Comparison of ENCODE assay signal across 12 cellular contexts in the genomic region with DNA sequence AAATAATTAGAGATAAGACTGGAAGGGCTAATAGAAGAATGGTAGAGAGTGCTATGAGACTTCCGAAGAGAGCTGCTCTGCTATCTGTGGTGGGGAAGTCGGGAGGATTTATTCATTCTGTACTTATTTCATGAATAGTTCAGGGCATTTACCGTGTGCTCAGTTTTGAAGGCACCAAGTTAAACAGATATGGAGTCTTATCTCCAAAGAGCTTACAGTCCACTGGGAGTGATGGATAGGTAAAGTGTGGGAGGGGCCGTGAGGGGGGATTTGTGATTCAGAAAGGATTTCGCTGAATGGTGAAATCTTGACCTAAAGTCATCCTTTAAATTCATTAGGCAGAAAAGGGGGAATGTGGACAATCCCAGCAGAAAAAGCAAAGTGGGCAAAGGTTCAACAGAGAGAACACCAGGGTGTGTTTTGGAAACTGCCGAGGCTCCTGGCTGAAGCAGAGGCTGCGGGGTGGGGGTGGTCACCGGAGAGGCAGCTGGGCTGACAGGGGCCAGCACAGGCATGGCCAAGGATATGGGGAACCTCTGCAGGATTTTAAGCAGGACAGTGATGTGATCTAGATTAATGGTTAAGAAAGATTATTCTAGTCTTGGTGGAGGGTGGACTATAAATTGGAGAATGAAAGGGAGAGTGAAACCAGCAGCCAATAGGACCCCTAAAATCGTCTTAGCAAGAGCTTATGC.
DNase-seq lines count a peak whose midpoint lies in the region; ATAC-seq and TF ChIP-seq lines count a peak whose summit lies in the region.
"Had no signal": no experiment of that assay in that cellular context is flagged by ENCODE, and none has a peak within 500 bp of the region (broad histone marks: within the 10 kb centered on the region; RNA-seq: fewer than 3 reads in every experiment).

No MANE protein-coding gene starts in this region.

- peak overlapping the region; percentile 32 for H3K4me3 Mint-ChIP-seq in activated T-cell treated with anti-CD3 and anti-CD28 coated beads, Interleukin-2, amount 50 U/mL, for 4 hours
- peak overlapping the region; percentile 71 to 74 for H3K4me3 Mint-ChIP-seq in stimulated activated naive CD8-positive, alpha-beta T cell treated with anti-CD3 and anti-CD28 coated beads, Interleukin-15, amount 100 ng/mL, for 72 hours

- H3K27me3 Mint-ChIP-seq in activated T-cell treated with anti-CD3 and anti-CD28 coated beads, Interleukin-2, amount 50 U/mL, for 4 hours (ENCODE audit: low read depth), result no peaks in the 10 kb centered on the region
- peaks cover 11% of the 10 kb centered on the region for H3K27me3 Mint-ChIP-seq in stimulated activated naive CD8-positive, alpha-beta T cell treated with anti-CD3 and anti-CD28 coated beads, Interleukin-15, amount 100 ng/mL, for 72 hours

- no peaks in the 10 kb centered on the region for H3K36me3 ChIP-seq in OCI-LY1 (ENCODE audit: insufficient read depth, low read length)
- H3K36me3 ChIP-seq in effector memory CD4-positive, alpha-beta T cell (ENCODE audit: control insufficient read depth, insufficient read depth, low read length), result no peaks in the 10 kb centered on the region

- no peak overlapping the region for H2AFZ ChIP-seq in OCI-LY1 (ENCODE audit: low read length)

- no peaks in the 10 kb centered on the region for H3K79me2 ChIP-seq in OCI-LY1 (ENCODE audit: insufficient read depth, low read length)

- no peak for ATAC-seq in activated T-cell treated with anti-CD3 and anti-CD28 coated beads, Interleukin-2, amount 50 U/mL, for 4 hours
- ATAC-seq in stimulated activated naive CD8-positive, alpha-beta T cell treated with anti-CD3 and anti-CD28 coated beads, Interleukin-15, amount 100 ng/mL, for 72 hours, result no peak
- no peak for ATAC-seq in HG03280 (IDR thresholded peaks at IDR 0.05; ENCODE audit: unreplicated experiment)

- no peak overlapping the region for H3K9ac ChIP-seq in OCI-LY1 (ENCODE audit: low read length)

- no peaks in the 10 kb centered on the region for H3K9me2 ChIP-seq in OCI-LY1 (ENCODE audit: low read depth, low read length)

- no peak for TF ChIP-seq CTCF in OCI-LY1 (IDR thresholded peaks at IDR 0.05; ENCODE audit: low read length)

- H4K20me1 ChIP-seq in OCI-LY1 (ENCODE audit: insufficient read depth, low read length), result no peaks in the 10 kb centered on the region

- no peaks in the 10 kb centered on the region for H3F3A ChIP-seq in OCI-LY1 (ENCODE audit: insufficient read depth, low read length)

- peaks cover 39% of the 10 kb centered on the region for H3K4me1 Mint-ChIP-seq in activated T-cell treated with anti-CD3 and anti-CD28 coated beads, Interleukin-2, amount 50 U/mL, for 4 hours (ENCODE audit: low read depth)
- H3K4me1 Mint-ChIP-seq in stimulated activated naive CD8-positive, alpha-beta T cell treated with anti-CD3 and anti-CD28 coated beads, Interleukin-15, amount 100 ng/mL, for 72 hours, result peaks cover 38% of the 10 kb centered on the region

- H3K4me1 ChIP-seq in OCI-LY1 (ENCODE audit: insufficient read depth, low read length, severe bottlenecking), result peaks cover 53% of the 10 kb centered on the region
- H3K4me1 ChIP-seq in effector memory CD4-positive, alpha-beta T cell (ENCODE audit: control insufficient read depth, insufficient read depth, low read length, poor library complexity, severe bottlenecking), result peaks cover 56% of the 10 kb centered on the region

- no peak for DNase-seq in activated T-cell treated with anti-CD3 and anti-CD28 coated beads, Interleukin-2, amount 50 U/mL, for 4 hours
- DNase-seq in activated T-cell treated with anti-CD3 and anti-CD28 coated beads, Interleukin-2, amount 50 U/mL, for 1 hour, result no peak
- DNase-seq in effector memory CD4-positive, alpha-beta T cell, result no peak
- no peak for DNase-seq in stimulated activated naive CD8-positive, alpha-beta T cell treated with anti-CD3 and anti-CD28 coated beads, Interleukin-15, amount 100 ng/mL, for 72 hours
- DNase-seq in T-helper 9 cell, result no peak
- DNase-seq in OCI-M2 (lab: John Stamatoyannopoulos, UW; ENCODE audit: unreplicated experiment), result no peak
- DNase-seq: caudate nucleus, mammary epithelial cell, NCI-H524, occipital lobe had no signal

- H3K36me3 Mint-ChIP-seq in activated T-cell treated with anti-CD3 and anti-CD28 coated beads, Interleukin-2, amount 50 U/mL, for 4 hours (ENCODE audit: insufficient read depth), result no peaks in the 10 kb centered on the region

- no peaks in the 10 kb centered on the region for H3K9me3 ChIP-seq in OCI-LY1 (ENCODE audit: low read length)
- no peaks in the 10 kb centered on the region for H3K9me3 ChIP-seq in effector memory CD4-positive, alpha-beta T cell (ENCODE audit: control insufficient read depth, low read length)

- H3K27ac ChIP-seq in OCI-LY1 (ENCODE audit: low read depth, low read length, poor library complexity, severe bottlenecking), result no peak overlapping the region
- H3K27ac ChIP-seq in effector memory CD4-positive, alpha-beta T cell (ENCODE audit: insufficient read depth, low read length, poor library complexity, severe bottlenecking), result peak overlapping the region; percentile 53

- H3K4me2 ChIP-seq in OCI-LY1 (ENCODE audit: low read length), result peak overlapping the region; percentile 27; the same call in 1 of the 2 replicates

- H3K9me3 Mint-ChIP-seq in activated T-cell treated with anti-CD3 and anti-CD28 coated beads, Interleukin-2, amount 50 U/mL, for 4 hours, result peaks cover 5% of the 10 kb centered on the region
- H3K9me3 Mint-ChIP-seq in stimulated activated naive CD8-positive, alpha-beta T cell treated with anti-CD3 and anti-CD28 coated beads, Interleukin-15, amount 100 ng/mL, for 72 hours, result no peaks in the 10 kb centered on the region

- H3K27ac Mint-ChIP-seq in stimulated activated naive CD8-positive, alpha-beta T cell treated with anti-CD3 and anti-CD28 coated beads, Interleukin-15, amount 100 ng/mL, for 72 hours, result peak overlapping the region; percentile 65 to 81

- no peaks in the 10 kb centered on the region for H3K27me3 ChIP-seq in OCI-LY1 (ENCODE audit: insufficient read depth, low read length)
- no peaks in the 10 kb centered on the region for H3K27me3 ChIP-seq in effector memory CD4-positive, alpha-beta T cell (replicated peaks; ENCODE audit: control insufficient read depth, insufficient read depth, low read length, poor library complexity, severe bottlenecking)

- no peak overlapping the region for H3K4me3 ChIP-seq in OCI-LY1 (ENCODE audit: low read depth, low read length, poor library complexity, severe bottlenecking)
- no peak overlapping the region for H3K4me3 ChIP-seq in effector memory CD4-positive, alpha-beta T cell (ENCODE audit: insufficient read depth, low read depth, low read length, poor library complexity, severe bottlenecking)
